ENCODE assay signal across 19 cellular contexts in the genomic region with DNA sequence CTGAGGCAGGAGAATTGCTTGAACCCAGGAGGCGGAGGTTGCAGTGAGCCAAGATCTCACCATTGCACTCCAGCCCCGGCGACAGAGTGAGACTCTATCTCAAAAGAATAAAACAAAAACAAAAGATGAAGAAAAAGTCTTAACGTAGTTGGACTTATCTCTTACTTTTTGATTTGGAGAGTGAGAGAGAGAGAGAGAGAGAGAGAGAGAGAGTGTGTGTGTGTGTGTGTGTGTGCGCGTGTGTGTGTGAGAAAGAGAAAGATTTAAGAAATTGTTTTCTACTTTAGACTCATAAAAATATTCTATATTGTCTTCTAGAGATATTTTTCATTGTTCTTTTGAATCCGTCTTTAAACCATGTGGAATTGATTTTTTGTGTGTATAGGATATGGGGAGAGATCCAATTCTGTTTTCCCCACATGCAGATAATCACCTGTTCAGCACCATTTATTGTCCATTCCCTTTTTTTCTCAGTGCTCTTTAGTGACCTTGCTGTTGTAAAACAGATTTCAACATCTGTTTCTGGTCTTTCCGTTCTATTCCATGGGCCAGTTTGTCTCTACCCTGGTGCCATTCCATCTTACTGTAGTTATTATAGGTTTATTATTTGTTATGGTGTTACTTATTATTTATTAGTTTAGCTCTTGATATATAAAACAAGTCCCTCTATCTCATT. TPM values are rescaled to one million over a fixed set of nuclear protein-coding genes. Genes with fewer than 3 reads are reported as not detected.
A peak's percentile ranks its signal among the peaks of the same experiment; 100 is the strongest.
DNase-seq lines count a peak whose midpoint lies in the region; ATAC-seq, FAIRE-seq and TF ChIP-seq lines count a peak whose summit lies in the region.
"Had no signal": no experiment of that assay in that cellular context is flagged by ENCODE, and none has a peak within 500 bp of the region (broad histone marks: within the 10 kb centered on the region; RNA-seq: fewer than 3 reads in every experiment).

No MANE protein-coding gene starts in this region.

- H3K4me3 ChIP-seq in CD8-positive, alpha-beta T cell (ENCODE audit: low read depth, low read length), result no peak overlapping the region
- H3K4me3 ChIP-seq in trophoblast cell (ENCODE audit: low read depth, low read length), result no peak overlapping the region
- H3K4me3 ChIP-seq: BLaER1, Peyer's patch had no signal

- no peak overlapping the region for H2BK12ac ChIP-seq in trophoblast cell (ENCODE audit: low read length)

- H3K36me3 Mint-ChIP-seq in activated T-cell treated with anti-CD3 and anti-CD28 coated beads, Interleukin-2, amount 50 U/mL, for 24 hours (ENCODE audit: low read depth), result peaks cover 76% of the 10 kb centered on the region
- H3K36me3 Mint-ChIP-seq in activated T-cell treated with anti-CD3 and anti-CD28 coated beads, Interleukin-2, amount 50 U/mL, for 4 hours (ENCODE audit: insufficient read depth), result peaks cover 22% of the 10 kb centered on the region
- H3K36me3 Mint-ChIP-seq in CD8-positive, alpha-beta T cell, result peaks cover 44% of the 10 kb centered on the region
- H3K36me3 Mint-ChIP-seq in activated T-helper 1 cell treated with anti-CD3 and anti-CD28 coated beads, Interleukin-12 subunit alpha, Interleukin-12 subunit beta, Interleukin-2, Interleukin-4 antibody, amounts not matched to agents 30 ng/mL and 10 ng/mL and 1 ng/mL, durations not matched to agents 14 hours and 24 hours and 36 hours (ENCODE audit: low read depth), result peaks cover 22% of the 10 kb centered on the region

- H3K9me3 Mint-ChIP-seq in activated T-cell treated with anti-CD3 and anti-CD28 coated beads, Interleukin-2, amount 50 U/mL, for 24 hours, result no peaks in the 10 kb centered on the region
- H3K9me3 Mint-ChIP-seq in activated T-cell treated with anti-CD3 and anti-CD28 coated beads, Interleukin-2, amount 50 U/mL, for 4 hours, result no peaks in the 10 kb centered on the region
- H3K9me3 Mint-ChIP-seq in CD8-positive, alpha-beta T cell, result no peaks in the 10 kb centered on the region
- no peaks in the 10 kb centered on the region for H3K9me3 Mint-ChIP-seq in activated T-helper 1 cell treated with anti-CD3 and anti-CD28 coated beads, Interleukin-12 subunit alpha, Interleukin-12 subunit beta, Interleukin-2, Interleukin-4 antibody, amounts not matched to agents 30 ng/mL and 10 ng/mL and 1 ng/mL, durations not matched to agents 14 hours and 24 hours and 36 hours

- WGBS in trophoblast cell (ENCODE audit: extremely low coverage, insufficient coverage, insufficient read length), result no CpG with 5 or more reads among the region's 8 CpGs

- no peak overlapping the region for H4K12ac ChIP-seq in trophoblast cell (ENCODE audit: low read depth, low read length)

- H2AK5ac ChIP-seq in trophoblast cell (ENCODE audit: low read length), result no peak overlapping the region

- no peak overlapping the region for H3K23ac ChIP-seq in trophoblast cell (ENCODE audit: low read length)

- FAIRE-seq in HTR-8/SVneo (lab: Jason Lieb, UNC), result no peak
- FAIRE-seq: GM12891 had no signal

- H3K79me1 ChIP-seq in trophoblast cell (ENCODE audit: low read length), result no peaks in the 10 kb centered on the region

- intact Hi-C loops in CD8-positive, alpha-beta T cell (cut with DNase I, micrococcal nuclease), result no loop called here
- intact Hi-C loops in activated T-helper 1 cell treated with anti-CD3 and anti-CD28 coated beads, Interleukin-12 subunit alpha, Interleukin-12 subunit beta, Interleukin-2, Interleukin-4 antibody, amounts not matched to agents 30 ng/mL and 10 ng/mL and 1 ng/mL, durations not matched to agents 14 hours and 24 hours and 36 hours (cut with micrococcal nuclease), result no loop called here

- peak overlapping the region; percentile 75 for H3K4ac ChIP-seq in trophoblast cell (ENCODE audit: low read depth, low read length)

- no peak overlapping the region for H3K4me2 ChIP-seq in trophoblast cell (ENCODE audit: low read length)
- H3K4me2 ChIP-seq: BLaER1 had no signal

- no peak for ATAC-seq in activated T-cell treated with anti-CD3 and anti-CD28 coated beads, Interleukin-2, amount 50 U/mL, for 4 hours
- no peak for ATAC-seq in CD8-positive, alpha-beta T cell

- no peaks in the 10 kb centered on the region for H3K27me3 Mint-ChIP-seq in activated T-cell treated with anti-CD3 and anti-CD28 coated beads, Interleukin-2, amount 50 U/mL, for 24 hours
- H3K27me3 Mint-ChIP-seq in activated T-cell treated with anti-CD3 and anti-CD28 coated beads, Interleukin-2, amount 50 U/mL, for 4 hours (ENCODE audit: low read depth), result no peaks in the 10 kb centered on the region
- no peaks in the 10 kb centered on the region for H3K27me3 Mint-ChIP-seq in CD8-positive, alpha-beta T cell (ENCODE audit: low read depth)
- no peaks in the 10 kb centered on the region for H3K27me3 Mint-ChIP-seq in activated T-helper 1 cell treated with anti-CD3 and anti-CD28 coated beads, Interleukin-12 subunit alpha, Interleukin-12 subunit beta, Interleukin-2, Interleukin-4 antibody, amounts not matched to agents 30 ng/mL and 10 ng/mL and 1 ng/mL, durations not matched to agents 14 hours and 24 hours and 36 hours (ENCODE audit: insufficient read depth)

- CTCF ChIA-PET in CD8-positive, alpha-beta T cell (lab: Charles Lee), result interaction anchor here (1.4 kb wide), 1 partner anchor 98 kb away, joined by 6 read pairs; no protein-coding TSS in a partner anchor

- H3K27ac ChIP-seq in CD8-positive, alpha-beta T cell (ENCODE audit: low read depth, low read length), result no peak overlapping the region
- H3K27ac ChIP-seq in trophoblast cell (ENCODE audit: low read depth, low read length), result no peak overlapping the region
- H3K27ac ChIP-seq: BLaER1, Peyer's patch had no signal

- no peaks in the 10 kb centered on the region for H3K27me3 ChIP-seq in CD8-positive, alpha-beta T cell (ENCODE audit: insufficient read depth, low read length)
- no peaks in the 10 kb centered on the region for H3K27me3 ChIP-seq in trophoblast cell (ENCODE audit: insufficient read depth, low read length)
- H3K27me3 ChIP-seq: BLaER1, Peyer's patch had no signal

- H3K27ac Mint-ChIP-seq in activated T-cell treated with anti-CD3 and anti-CD28 coated beads, Interleukin-2, amount 50 U/mL, for 24 hours, result peak overlapping the region; percentile 24
- peak overlapping the region; percentile 6 for H3K27ac Mint-ChIP-seq in CD8-positive, alpha-beta T cell
- peak overlapping the region; percentile 33 for H3K27ac Mint-ChIP-seq in activated T-helper 1 cell treated with anti-CD3 and anti-CD28 coated beads, Interleukin-12 subunit alpha, Interleukin-12 subunit beta, Interleukin-2, Interleukin-4 antibody, amounts not matched to agents 30 ng/mL and 10 ng/mL and 1 ng/mL, durations not matched to agents 14 hours and 24 hours and 36 hours

- no peak overlapping the region for H4K91ac ChIP-seq in trophoblast cell (ENCODE audit: low read depth, low read length)

- no peak overlapping the region for H2AFZ ChIP-seq in trophoblast cell (ENCODE audit: insufficient read depth, low read length, poor library complexity)

- H2BK5ac ChIP-seq in trophoblast cell (ENCODE audit: low read depth, low read length, poor library complexity), result no peak overlapping the region

- peaks cover 35% of the 10 kb centered on the region for H3K4me1 Mint-ChIP-seq in activated T-cell treated with anti-CD3 and anti-CD28 coated beads, Interleukin-2, amount 50 U/mL, for 24 hours (ENCODE audit: low read depth)
- peaks cover 34% of the 10 kb centered on the region for H3K4me1 Mint-ChIP-seq in activated T-cell treated with anti-CD3 and anti-CD28 coated beads, Interleukin-2, amount 50 U/mL, for 4 hours (ENCODE audit: low read depth)
- peaks cover 39% of the 10 kb centered on the region for H3K4me1 Mint-ChIP-seq in CD8-positive, alpha-beta T cell (ENCODE audit: low read depth)
- no peaks in the 10 kb centered on the region for H3K4me1 Mint-ChIP-seq in activated T-helper 1 cell treated with anti-CD3 and anti-CD28 coated beads, Interleukin-12 subunit alpha, Interleukin-12 subunit beta, Interleukin-2, Interleukin-4 antibody, amounts not matched to agents 30 ng/mL and 10 ng/mL and 1 ng/mL, durations not matched to agents 14 hours and 24 hours and 36 hours (ENCODE audit: low read depth)

- POLR2A ChIA-PET in CD8-positive, alpha-beta T cell (lab: Charles Lee), result no interaction called here

- no peak overlapping the region for H3K18ac ChIP-seq in trophoblast cell (ENCODE audit: low read length)

- no peak overlapping the region for H3K9ac ChIP-seq in trophoblast cell (ENCODE audit: low read length)
- H3K9ac ChIP-seq: BLaER1 had no signal

- H3K4me3 Mint-ChIP-seq in activated T-cell treated with anti-CD3 and anti-CD28 coated beads, Interleukin-2, amount 50 U/mL, for 24 hours, result no peak overlapping the region
- H3K4me3 Mint-ChIP-seq in activated T-cell treated with anti-CD3 and anti-CD28 coated beads, Interleukin-2, amount 50 U/mL, for 4 hours, result no peak overlapping the region
- no peak overlapping the region for H3K4me3 Mint-ChIP-seq in CD8-positive, alpha-beta T cell
- H3K4me3 Mint-ChIP-seq in activated T-helper 1 cell treated with anti-CD3 and anti-CD28 coated beads, Interleukin-12 subunit alpha, Interleukin-12 subunit beta, Interleukin-2, Interleukin-4 antibody, amounts not matched to agents 30 ng/mL and 10 ng/mL and 1 ng/mL, durations not matched to agents 14 hours and 24 hours and 36 hours, result no peak overlapping the region

- TF ChIP-seq CTCF in CD8-positive, alpha-beta T cell (IDR thresholded peaks at IDR 0.05), result no peak

- H3K4me1 ChIP-seq in CD8-positive, alpha-beta T cell (ENCODE audit: insufficient read depth, low read length), result no peaks in the 10 kb centered on the region
- H3K4me1 ChIP-seq in trophoblast cell (ENCODE audit: control insufficient read depth in 1 of 2, insufficient read depth in 2 of 2, low read length in 2 of 2), result peaks cover 0 to 3% of the 10 kb centered on the region in 2 experiments

- peaks cover 4% of the 10 kb centered on the region for H3K79me2 ChIP-seq in trophoblast cell (ENCODE audit: control insufficient read depth, insufficient read depth, low read length, poor library complexity)

- no peak overlapping the region for H2BK120ac ChIP-seq in trophoblast cell (ENCODE audit: insufficient read depth, low read length, poor library complexity)

- H3K9me3 ChIP-seq in CD8-positive, alpha-beta T cell (ENCODE audit: low read length), result no peaks in the 10 kb centered on the region
- no peaks in the 10 kb centered on the region for H3K9me3 ChIP-seq in trophoblast cell (ENCODE audit: insufficient read depth, low read depth, low read length)
- H3K9me3 ChIP-seq: Peyer's patch had no signal

- H3K36me3 ChIP-seq in CD8-positive, alpha-beta T cell (ENCODE audit: insufficient read depth, low read length), result no peaks in the 10 kb centered on the region
- peaks cover 9 to 11% of the 10 kb centered on the region in 2 experiments for H3K36me3 ChIP-seq in trophoblast cell (ENCODE audit: control insufficient read depth in 1 of 2, insufficient read depth in 2 of 2, low read length in 2 of 2)

- H4K8ac ChIP-seq in trophoblast cell (ENCODE audit: low read depth, low read length), result no peak overlapping the region

- DNase-seq in activated T-cell treated with anti-CD3 and anti-CD28 coated beads, Interleukin-2, amount 50 U/mL, for 24 hours, result no peak
- DNase-seq in activated T-cell treated with anti-CD3 and anti-CD28 coated beads, Interleukin-2, amount 50 U/mL, for 4 hours, result no peak
- no peak for DNase-seq in CD8-positive, alpha-beta T cell
- no peak for DNase-seq in activated T-helper 1 cell treated with anti-CD3 and anti-CD28 coated beads, Interleukin-12 subunit alpha, Interleukin-12 subunit beta, Interleukin-2, Interleukin-4 antibody, amounts not matched to agents 30 ng/mL and 10 ng/mL and 1 ng/mL, durations not matched to agents 14 hours and 24 hours and 36 hours (ENCODE audit: low spot score)
- DNase-seq in trophoblast cell, result no peak
- DNase-seq in HTR-8/SVneo (ENCODE audit: insufficient read length, low spot score), result no peak
- DNase-seq in NCI-H510A treated with DMSO at 0.1 percent for 48 hours (lab: John Stamatoyannopoulos, UW), result no peak
- DNase-seq in NCI-H2171 (lab: John Stamatoyannopoulos, UW), result no peak
- DNase-seq: GF-D8, GOT3, Kasumi-1, NCI-H1105, NCI-H1694, NCI-H2227 treated with DMSO at 0.1 percent for 48 hours, NCI-H524 treated with DMSO at 0.1 percent for 48 hours, Peyer's patch, SHP77 had no signal

- no peak overlapping the region for H3K14ac ChIP-seq in trophoblast cell (ENCODE audit: low read length)

RNA-seq across cellular contexts. Expression of gene KCMF1, which starts 53.5 kb away (rescaled TPM):
- 100 to 1,000 TPM; 131 to 153 (median 137) TPM for total RNA-seq in activated T-cell treated with anti-CD3 and anti-CD28 coated beads, Interleukin-2, amount 50 U/mL, for 4 hours
- total RNA-seq in CD8-positive, alpha-beta T cell, result 10 to 100 TPM; 85.3 to 89.5 TPM
- total RNA-seq in activated T-helper 1 cell treated with anti-CD3 and anti-CD28 coated beads, Interleukin-12 subunit alpha, Interleukin-12 subunit beta, Interleukin-2, Interleukin-4 antibody, amounts not matched to agents 30 ng/mL and 10 ng/mL and 1 ng/mL, durations not matched to agents 14 hours and 24 hours and 36 hours, result 98.1 and 108 TPM in 2 replicates
- 43.3 and 44.7 TPM in 2 replicates for polyA plus RNA-seq in trophoblast cell (2013)
